Comparison of ENCODE assay signal across 20 cellular contexts in the genomic region with DNA sequence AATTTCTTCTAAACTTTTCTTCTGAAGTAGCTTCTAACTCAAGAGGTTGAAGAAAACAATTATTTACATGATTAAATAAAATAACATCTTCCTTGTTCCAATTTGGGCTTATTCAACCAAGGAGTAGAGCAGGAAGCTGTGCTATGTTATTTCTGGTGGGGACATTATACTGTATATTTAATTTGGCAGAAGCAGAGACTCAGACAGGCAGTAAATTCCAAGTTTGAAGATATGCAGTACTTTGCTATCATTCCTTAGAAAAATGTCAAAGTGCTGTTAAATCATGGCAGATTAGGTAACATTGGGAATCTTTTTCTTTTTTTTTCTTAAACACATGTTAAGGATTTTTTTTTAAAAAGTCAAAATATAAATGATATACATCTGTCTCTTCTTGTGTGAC.
"Had no signal": no experiment of that assay in that cellular context is flagged by ENCODE, and none has a peak within 500 bp of the region (broad histone marks: within the 10 kb centered on the region; RNA-seq: fewer than 3 reads in every experiment).

No MANE protein-coding gene starts in this region.

- H3K4me1 ChIP-seq: adrenal gland, body of pancreas, psoas muscle, right lobe of liver, spleen, testis had no signal

- H3K27me3 ChIP-seq: adrenal gland, body of pancreas, right lobe of liver, SJSA1, spleen, testis had no signal

- DNase-seq: activated CD4-positive, alpha-beta memory T cell treated with anti-CD3 and anti-CD28 coated beads for 36 hours; activated CD4-positive, CD25-positive, alpha-beta regulatory T cell treated with anti-CD3 and anti-CD28 coated beads, Interleukin-2, amount 50 U/mL, for 72 hours; activated effector memory CD4-positive, alpha-beta T cell treated with Interleukin-2 at 50 U/mL for 16 hours; activated naive CD4-positive, alpha-beta T cell treated with anti-CD3 and anti-CD28 coated beads, Interleukin-2, amount 50 U/mL, for 16 hours; activated T-cell treated with anti-CD3 and anti-CD28 coated beads, Interleukin-2, amount 50 U/mL, for 4 hours; adrenal gland; body of pancreas; central memory CD4-positive, alpha-beta T cell; cortex of kidney; effector CD8-positive, alpha-beta T cell; kidney; mesenchymal stem cell; nephron progenitor cell; occipital lobe; psoas muscle; right lobe of liver; spleen; testis had no signal

- ATAC-seq: activated T-cell treated with anti-CD3 and anti-CD28 coated beads, Interleukin-2, amount 50 U/mL, for 4 hours; body of pancreas; psoas muscle; right lobe of liver had no signal

- H3K9me3 ChIP-seq: adrenal gland, body of pancreas, psoas muscle, right lobe of liver, SJSA1, spleen, testis had no signal

- H3K27ac ChIP-seq: adrenal gland, body of pancreas, epithelial cell of prostate, psoas muscle, right lobe of liver, SJSA1, spleen, testis had no signal

- H3K36me3 ChIP-seq: adrenal gland, right lobe of liver, SJSA1, spleen had no signal

- H3K4me3 ChIP-seq: adrenal gland, body of pancreas, psoas muscle, right lobe of liver, SJSA1, spleen, testis had no signal
